Comparison of ENCODE assay signal across 2 cellular contexts in the genomic region with DNA sequence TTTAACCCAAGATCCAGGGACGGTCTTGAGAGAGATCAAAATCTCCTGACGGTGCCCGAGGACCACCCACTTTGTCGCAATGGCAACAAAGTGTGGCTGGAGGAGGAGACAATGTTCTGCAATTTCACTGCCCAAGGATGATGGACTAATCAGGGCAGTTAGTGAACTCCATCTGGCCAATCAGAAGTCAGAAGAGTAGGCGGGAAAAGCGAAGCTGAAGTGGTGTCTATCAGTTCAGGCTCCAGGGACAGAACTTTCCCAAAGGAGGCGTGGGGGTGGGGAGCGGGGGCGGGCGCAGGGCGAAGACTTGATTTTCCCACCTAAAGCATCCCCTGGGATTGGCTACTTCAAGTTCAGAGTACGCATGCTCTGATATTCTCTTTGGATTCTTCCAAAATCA.
A peak's percentile ranks its signal among the peaks of the same experiment; 100 is the strongest.
TF ChIP-seq lines count a peak whose summit lies in the region.

No MANE protein-coding gene starts in this region.

TF ChIP-seq in GM23338, 12 proteins besides CTCF, POLR2A, EP300 and RAD21:
- TF ChIP-seq STAT1 (IDR thresholded peaks at IDR 0.05; ENCODE audit: unreplicated experiment), result no peak
- no peak for TF ChIP-seq CREB1 (CRISPR knock-in tag; IDR thresholded peaks at IDR 0.05; ENCODE audit: low read depth)
- TF ChIP-seq JUNB (IDR thresholded peaks at IDR 0.05; ENCODE audit: unreplicated experiment), result no peak
- TF ChIP-seq, protein P1, sequence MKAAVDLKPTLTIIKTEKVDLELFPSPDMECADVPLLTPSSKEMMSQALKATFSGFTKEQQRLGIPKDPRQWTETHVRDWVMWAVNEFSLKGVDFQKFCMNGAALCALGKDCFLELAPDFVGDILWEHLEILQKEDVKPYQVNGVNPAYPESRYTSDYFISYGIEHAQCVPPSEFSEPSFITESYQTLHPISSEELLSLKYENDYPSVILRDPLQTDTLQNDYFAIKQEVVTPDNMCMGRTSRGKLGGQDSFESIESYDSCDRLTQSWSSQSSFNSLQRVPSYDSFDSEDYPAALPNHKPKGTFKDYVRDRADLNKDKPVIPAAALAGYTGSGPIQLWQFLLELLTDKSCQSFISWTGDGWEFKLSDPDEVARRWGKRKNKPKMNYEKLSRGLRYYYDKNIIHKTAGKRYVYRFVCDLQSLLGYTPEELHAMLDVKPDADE (IDR thresholded peaks at IDR 0.05), result no peak
- no peak for TF ChIP-seq POLR2AphosphoS5 (IDR thresholded peaks at IDR 0.05; ENCODE audit: low read depth)

TF ChIP-seq in H1, 55 proteins besides CTCF, POLR2A, EP300 and RAD21:
- TF ChIP-seq, protein P2, sequence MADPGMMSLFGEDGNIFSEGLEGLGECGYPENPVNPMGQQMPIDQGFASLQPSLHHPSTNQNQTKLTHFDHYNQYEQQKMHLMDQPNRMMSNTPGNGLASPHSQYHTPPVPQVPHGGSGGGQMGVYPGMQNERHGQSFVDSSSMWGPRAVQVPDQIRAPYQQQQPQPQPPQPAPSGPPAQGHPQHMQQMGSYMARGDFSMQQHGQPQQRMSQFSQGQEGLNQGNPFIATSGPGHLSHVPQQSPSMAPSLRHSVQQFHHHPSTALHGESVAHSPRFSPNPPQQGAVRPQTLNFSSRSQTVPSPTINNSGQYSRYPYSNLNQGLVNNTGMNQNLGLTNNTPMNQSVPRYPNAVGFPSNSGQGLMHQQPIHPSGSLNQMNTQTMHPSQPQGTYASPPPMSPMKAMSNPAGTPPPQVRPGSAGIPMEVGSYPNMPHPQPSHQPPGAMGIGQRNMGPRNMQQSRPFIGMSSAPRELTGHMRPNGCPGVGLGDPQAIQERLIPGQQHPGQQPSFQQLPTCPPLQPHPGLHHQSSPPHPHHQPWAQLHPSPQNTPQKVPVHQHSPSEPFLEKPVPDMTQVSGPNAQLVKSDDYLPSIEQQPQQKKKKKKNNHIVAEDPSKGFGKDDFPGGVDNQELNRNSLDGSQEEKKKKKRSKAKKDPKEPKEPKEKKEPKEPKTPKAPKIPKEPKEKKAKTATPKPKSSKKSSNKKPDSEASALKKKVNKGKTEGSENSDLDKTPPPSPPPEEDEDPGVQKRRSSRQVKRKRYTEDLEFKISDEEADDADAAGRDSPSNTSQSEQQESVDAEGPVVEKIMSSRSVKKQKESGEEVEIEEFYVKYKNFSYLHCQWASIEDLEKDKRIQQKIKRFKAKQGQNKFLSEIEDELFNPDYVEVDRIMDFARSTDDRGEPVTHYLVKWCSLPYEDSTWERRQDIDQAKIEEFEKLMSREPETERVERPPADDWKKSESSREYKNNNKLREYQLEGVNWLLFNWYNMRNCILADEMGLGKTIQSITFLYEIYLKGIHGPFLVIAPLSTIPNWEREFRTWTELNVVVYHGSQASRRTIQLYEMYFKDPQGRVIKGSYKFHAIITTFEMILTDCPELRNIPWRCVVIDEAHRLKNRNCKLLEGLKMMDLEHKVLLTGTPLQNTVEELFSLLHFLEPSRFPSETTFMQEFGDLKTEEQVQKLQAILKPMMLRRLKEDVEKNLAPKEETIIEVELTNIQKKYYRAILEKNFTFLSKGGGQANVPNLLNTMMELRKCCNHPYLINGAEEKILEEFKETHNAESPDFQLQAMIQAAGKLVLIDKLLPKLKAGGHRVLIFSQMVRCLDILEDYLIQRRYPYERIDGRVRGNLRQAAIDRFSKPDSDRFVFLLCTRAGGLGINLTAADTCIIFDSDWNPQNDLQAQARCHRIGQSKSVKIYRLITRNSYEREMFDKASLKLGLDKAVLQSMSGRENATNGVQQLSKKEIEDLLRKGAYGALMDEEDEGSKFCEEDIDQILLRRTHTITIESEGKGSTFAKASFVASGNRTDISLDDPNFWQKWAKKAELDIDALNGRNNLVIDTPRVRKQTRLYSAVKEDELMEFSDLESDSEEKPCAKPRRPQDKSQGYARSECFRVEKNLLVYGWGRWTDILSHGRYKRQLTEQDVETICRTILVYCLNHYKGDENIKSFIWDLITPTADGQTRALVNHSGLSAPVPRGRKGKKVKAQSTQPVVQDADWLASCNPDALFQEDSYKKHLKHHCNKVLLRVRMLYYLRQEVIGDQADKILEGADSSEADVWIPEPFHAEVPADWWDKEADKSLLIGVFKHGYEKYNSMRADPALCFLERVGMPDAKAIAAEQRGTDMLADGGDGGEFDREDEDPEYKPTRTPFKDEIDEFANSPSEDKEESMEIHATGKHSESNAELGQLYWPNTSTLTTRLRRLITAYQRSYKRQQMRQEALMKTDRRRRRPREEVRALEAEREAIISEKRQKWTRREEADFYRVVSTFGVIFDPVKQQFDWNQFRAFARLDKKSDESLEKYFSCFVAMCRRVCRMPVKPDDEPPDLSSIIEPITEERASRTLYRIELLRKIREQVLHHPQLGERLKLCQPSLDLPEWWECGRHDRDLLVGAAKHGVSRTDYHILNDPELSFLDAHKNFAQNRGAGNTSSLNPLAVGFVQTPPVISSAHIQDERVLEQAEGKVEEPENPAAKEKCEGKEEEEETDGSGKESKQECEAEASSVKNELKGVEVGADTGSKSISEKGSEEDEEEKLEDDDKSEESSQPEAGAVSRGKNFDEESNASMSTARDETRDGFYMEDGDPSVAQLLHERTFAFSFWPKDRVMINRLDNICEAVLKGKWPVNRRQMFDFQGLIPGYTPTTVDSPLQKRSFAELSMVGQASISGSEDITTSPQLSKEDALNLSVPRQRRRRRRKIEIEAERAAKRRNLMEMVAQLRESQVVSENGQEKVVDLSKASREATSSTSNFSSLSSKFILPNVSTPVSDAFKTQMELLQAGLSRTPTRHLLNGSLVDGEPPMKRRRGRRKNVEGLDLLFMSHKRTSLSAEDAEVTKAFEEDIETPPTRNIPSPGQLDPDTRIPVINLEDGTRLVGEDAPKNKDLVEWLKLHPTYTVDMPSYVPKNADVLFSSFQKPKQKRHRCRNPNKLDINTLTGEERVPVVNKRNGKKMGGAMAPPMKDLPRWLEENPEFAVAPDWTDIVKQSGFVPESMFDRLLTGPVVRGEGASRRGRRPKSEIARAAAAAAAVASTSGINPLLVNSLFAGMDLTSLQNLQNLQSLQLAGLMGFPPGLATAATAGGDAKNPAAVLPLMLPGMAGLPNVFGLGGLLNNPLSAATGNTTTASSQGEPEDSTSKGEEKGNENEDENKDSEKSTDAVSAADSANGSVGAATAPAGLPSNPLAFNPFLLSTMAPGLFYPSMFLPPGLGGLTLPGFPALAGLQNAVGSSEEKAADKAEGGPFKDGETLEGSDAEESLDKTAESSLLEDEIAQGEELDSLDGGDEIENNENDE (IDR thresholded peaks at IDR 0.05; ENCODE audit: insufficient replicate concordance, low read length), result no peak
- TF ChIP-seq, protein P3, sequence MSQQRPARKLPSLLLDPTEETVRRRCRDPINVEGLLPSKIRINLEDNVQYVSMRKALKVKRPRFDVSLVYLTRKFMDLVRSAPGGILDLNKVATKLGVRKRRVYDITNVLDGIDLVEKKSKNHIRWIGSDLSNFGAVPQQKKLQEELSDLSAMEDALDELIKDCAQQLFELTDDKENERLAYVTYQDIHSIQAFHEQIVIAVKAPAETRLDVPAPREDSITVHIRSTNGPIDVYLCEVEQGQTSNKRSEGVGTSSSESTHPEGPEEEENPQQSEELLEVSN (IDR thresholded peaks at IDR 0.05), result peak; percentile 66; the same call in 1 of the 2 replicates
